ENCODE assay signal across 8 cellular contexts in genomic region chr7:98252655-98253054, GRCh38. TPM values are rescaled to one million over a fixed set of nuclear protein-coding genes. Genes with fewer than 3 reads are reported as not detected.
DNase-seq lines count a peak whose midpoint lies in the region; ATAC-seq and TF ChIP-seq lines count a peak whose summit lies in the region.

No MANE protein-coding gene starts in this region.

- H3K27ac Mint-ChIP-seq in activated CD4-positive, alpha-beta T cell treated with anti-CD3 and anti-CD28 coated beads, Interleukin-2, amount 10 ng/mL, durations not matched to agents 24 days and 14 days = peak overlapping the region; percentile 98
- H3K27ac Mint-ChIP-seq in activated naive CD8-positive, alpha-beta T cell = peak overlapping the region; percentile 85

- H3K36me3 ChIP-seq in kidney epithelial cell (ENCODE audit: control insufficient read depth, insufficient read depth, low read length) (no peaks in the 10 kb centered on the region), thymus (ENCODE audit: control insufficient read depth, insufficient read depth) (peaks cover 17% of the 10 kb centered on the region)

- no peak for DNase-seq in activated CD4-positive, alpha-beta T cell treated with anti-CD3 and anti-CD28 coated beads, Interleukin-2, amount 10 ng/mL, durations not matched to agents 24 days and 14 days
- no peak for DNase-seq in activated CD4-positive, alpha-beta T cell treated with anti-CD3 and anti-CD28 coated beads for 48 hours
- DNase-seq in kidney epithelial cell (ENCODE audit: low read depth) (no peak), NCI-H510A treated with DMSO at 0.1 percent for 48 hours (lab: John Stamatoyannopoulos, UW) (no peak)
- DNase-seq in activated CD4-positive, alpha-beta T cell treated with anti-CD3 and anti-CD28 coated beads for 4 hours = no peak

- peak overlapping the region; percentile 98 for H3K4me3 Mint-ChIP-seq in activated CD4-positive, alpha-beta T cell treated with anti-CD3 and anti-CD28 coated beads, Interleukin-2, amount 10 ng/mL, durations not matched to agents 24 days and 14 days
- peak overlapping the region; percentile 95 for H3K4me3 Mint-ChIP-seq in activated naive CD8-positive, alpha-beta T cell

- intact Hi-C loops in activated CD4-positive, alpha-beta T cell treated with anti-CD3 and anti-CD28 coated beads, Interleukin-2, amount 10 ng/mL, durations not matched to agents 24 days and 14 days (cut with micrococcal nuclease) = loop anchor here (2.0 to 5.0 kb wide), 2 partner anchors 50 to 146 kb away; partner anchors contain the start of gene LMTK2

- H3K27me3 ChIP-seq in kidney epithelial cell (ENCODE audit: control insufficient read depth, insufficient read depth, low read length) (no peaks in the 10 kb centered on the region), thymus (ENCODE audit: control insufficient read depth, insufficient read depth) (no peaks in the 10 kb centered on the region)

- H3K27me3 Mint-ChIP-seq in activated CD4-positive, alpha-beta T cell treated with anti-CD3 and anti-CD28 coated beads, Interleukin-2, amount 10 ng/mL, durations not matched to agents 24 days and 14 days = no peaks in the 10 kb centered on the region
- no peaks in the 10 kb centered on the region for H3K27me3 Mint-ChIP-seq in activated naive CD8-positive, alpha-beta T cell

- 69% methylated on average over 14 of the region's 14 CpGs for WGBS in thymus

- H3K9me3 Mint-ChIP-seq in activated CD4-positive, alpha-beta T cell treated with anti-CD3 and anti-CD28 coated beads, Interleukin-2, amount 10 ng/mL, durations not matched to agents 24 days and 14 days = no peaks in the 10 kb centered on the region
- no peaks in the 10 kb centered on the region for H3K9me3 Mint-ChIP-seq in activated naive CD8-positive, alpha-beta T cell (ENCODE audit: low read depth)

- no peak for TF ChIP-seq CTCF in kidney epithelial cell (IDR thresholded peaks at IDR 0.05; ENCODE audit: insufficient read depth, low read length, poor library complexity, severe bottlenecking)

- H3K9me3 ChIP-seq in thymus (ENCODE audit: control insufficient read depth) = no peaks in the 10 kb centered on the region

- H3K4me3 ChIP-seq in kidney epithelial cell (ENCODE audit: low read depth, low read length) (peak overlapping the region; percentile 98), thymus (ENCODE audit: low read length) (peak overlapping the region; percentile 77)

- H3K27ac ChIP-seq in thymus (ENCODE audit: low read depth) = peak overlapping the region; percentile 87

- H3K36me3 Mint-ChIP-seq in activated CD4-positive, alpha-beta T cell treated with anti-CD3 and anti-CD28 coated beads, Interleukin-2, amount 10 ng/mL, durations not matched to agents 24 days and 14 days (ENCODE audit: low read depth) = peaks cover 34% of the 10 kb centered on the region
- peaks cover 3% of the 10 kb centered on the region for H3K36me3 Mint-ChIP-seq in activated naive CD8-positive, alpha-beta T cell

- peaks cover 52% of the 10 kb centered on the region for H3K4me1 Mint-ChIP-seq in activated CD4-positive, alpha-beta T cell treated with anti-CD3 and anti-CD28 coated beads, Interleukin-2, amount 10 ng/mL, durations not matched to agents 24 days and 14 days
- H3K4me1 Mint-ChIP-seq in activated naive CD8-positive, alpha-beta T cell (ENCODE audit: low read depth) = peaks cover 61% of the 10 kb centered on the region

- H3K4me1 ChIP-seq in thymus (ENCODE audit: control insufficient read depth, insufficient read depth, low read length) = peaks cover 18% of the 10 kb centered on the region

- ATAC-seq in GM18520 (IDR thresholded peaks at IDR 0.05; ENCODE audit: unreplicated experiment) = no peak

RNA-seq across cellular contexts. Expression of gene TECPR1, which starts 0.6 kb away (rescaled TPM):
- 43.1 and 47.8 TPM in 2 replicates for total RNA-seq in activated CD4-positive, alpha-beta T cell treated with anti-CD3 and anti-CD28 coated beads, Interleukin-2, amount 10 ng/mL, durations not matched to agents 24 days and 14 days
- total RNA-seq in kidney epithelial cell = 44.0 and 49.4 TPM in 2 replicates
- polyA plus RNA-seq in thymus = 30.0 TPM

RNA-seq across cellular contexts. Expression of gene BRI3, which starts 28.8 kb away (rescaled TPM):
- 66.8 and 70.3 TPM in 2 replicates for total RNA-seq in activated CD4-positive, alpha-beta T cell treated with anti-CD3 and anti-CD28 coated beads, Interleukin-2, amount 10 ng/mL, durations not matched to agents 24 days and 14 days
- 127 and 129 TPM in 2 replicates for total RNA-seq in kidney epithelial cell
- polyA plus RNA-seq in thymus = 222 TPM

RNA-seq across cellular contexts. Expression of gene BHLHA15, which starts 41.4 kb away (rescaled TPM):
- total RNA-seq in activated CD4-positive, alpha-beta T cell treated with anti-CD3 and anti-CD28 coated beads, Interleukin-2, amount 10 ng/mL, durations not matched to agents 24 days and 14 days = 0.40 and 0.72 TPM in 2 replicates
- total RNA-seq in kidney epithelial cell = 8.1 and 9.7 TPM in 2 replicates
- 0.07 TPM for polyA plus RNA-seq in thymus
